14 cellular contexts compared by ENCODE assay signal in the genomic region with DNA sequence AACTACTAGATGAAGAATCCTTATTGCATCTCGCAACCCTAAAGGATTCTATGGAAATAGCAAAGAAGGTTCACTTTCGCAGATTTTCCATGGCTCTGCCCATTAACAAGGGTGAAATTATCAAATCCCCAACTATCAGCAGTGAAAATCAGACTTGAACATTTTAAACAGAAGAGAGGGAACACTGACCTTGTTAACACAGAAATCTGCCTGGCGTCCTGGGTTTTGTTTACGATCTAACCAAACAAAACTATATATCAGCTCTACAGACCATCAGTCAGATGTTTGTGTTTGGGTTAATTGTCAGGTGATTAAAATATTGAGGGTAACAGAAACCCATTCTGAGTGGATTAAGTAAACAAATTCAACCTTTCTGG. TPM values are rescaled to one million over a fixed set of nuclear protein-coding genes. Genes with fewer than 3 reads are reported as not detected.
A peak's percentile ranks its signal among the peaks of the same experiment; 100 is the strongest.
DNase-seq lines count a peak whose midpoint lies in the region; ATAC-seq and TF ChIP-seq lines count a peak whose summit lies in the region.
"Had no signal": no experiment of that assay in that cellular context is flagged by ENCODE, and none has a peak within 500 bp of the region (broad histone marks: within the 10 kb centered on the region; RNA-seq: fewer than 3 reads in every experiment).

No MANE protein-coding gene starts in this region.

- no peak overlapping the region for H4K91ac ChIP-seq in trophoblast cell (ENCODE audit: low read depth, low read length)

- H3K9me3 ChIP-seq in hepatocyte (ENCODE audit: low read depth) (no peaks in the 10 kb centered on the region), trophoblast cell (ENCODE audit: insufficient read depth, low read depth, low read length) (no peaks in the 10 kb centered on the region)
- H3K9me3 ChIP-seq: BE2C, pancreas, upper lobe of left lung had no signal

- H3K79me2 ChIP-seq in hepatocyte: peaks cover 47% of the 10 kb centered on the region
- H3K79me2 ChIP-seq in trophoblast cell (ENCODE audit: control insufficient read depth, insufficient read depth, low read length, poor library complexity): peaks cover 15% of the 10 kb centered on the region

- H3K4me3 ChIP-seq in hepatocyte: peak overlapping the region; percentile 11
- no peak overlapping the region for H3K4me3 ChIP-seq in trophoblast cell (ENCODE audit: low read depth, low read length)

- TF ChIP-seq CTCF in hepatocyte (IDR thresholded peaks at IDR 0.05; ENCODE audit: poor library complexity): no peak

- H3K4me2 ChIP-seq in hepatocyte (peak overlapping the region; percentile 91), trophoblast cell (ENCODE audit: low read length) (peak overlapping the region; percentile 63)

- no peak for ATAC-seq in HG02870 (IDR thresholded peaks at IDR 0.05; ENCODE audit: unreplicated experiment)

- no peak overlapping the region for H3K4ac ChIP-seq in trophoblast cell (ENCODE audit: low read depth, low read length)

- peaks cover 6% of the 10 kb centered on the region for H4K20me1 ChIP-seq in hepatocyte (ENCODE audit: insufficient read depth, poor library complexity, severe bottlenecking)

- H3K79me1 ChIP-seq in trophoblast cell (ENCODE audit: low read length): peaks cover 15% of the 10 kb centered on the region

- H2AFZ ChIP-seq in hepatocyte (no peak overlapping the region), trophoblast cell (ENCODE audit: insufficient read depth, low read length, poor library complexity) (no peak overlapping the region)

- H3K14ac ChIP-seq in trophoblast cell (ENCODE audit: low read length): no peak overlapping the region

- no peak overlapping the region for H2BK12ac ChIP-seq in trophoblast cell (ENCODE audit: low read length)

- no peak overlapping the region for H2AK5ac ChIP-seq in trophoblast cell (ENCODE audit: low read length)

- no peak overlapping the region for H3K18ac ChIP-seq in trophoblast cell (ENCODE audit: low read length)

- no peak overlapping the region for H4K12ac ChIP-seq in trophoblast cell (ENCODE audit: low read depth, low read length)

- no peak overlapping the region for H4K8ac ChIP-seq in trophoblast cell (ENCODE audit: low read depth, low read length)

- no peak overlapping the region for H3K9ac ChIP-seq in trophoblast cell (ENCODE audit: low read length)

- peak; percentile 40 for DNase-seq in H4 (ENCODE audit: low spot score)
- DNase-seq in hepatocyte (ENCODE audit: low spot score): no peak
- no peak for DNase-seq in trophoblast cell
- DNase-seq in NCI-H2029 (lab: John Stamatoyannopoulos, UW): no peak
- DNase-seq in UCSD-AML1 (lab: John Stamatoyannopoulos, UW; ENCODE audit: unreplicated experiment): no peak
- DNase-seq in stimulated activated CD4-positive, alpha-beta T cell treated with anti-CD3 and anti-CD28 coated beads, Interleukin-2, amount 100 ng/mL, for 24 hours: no peak
- DNase-seq: activated naive CD4-positive, alpha-beta T cell; BE2C; mammary epithelial cell; MV-4-11 had no signal

- H3K27ac ChIP-seq in angular gyrus (ENCODE audit: low read depth, low read length) (peak overlapping the region; percentile 59), hepatocyte (peak overlapping the region; percentile 27), trophoblast cell (ENCODE audit: low read depth, low read length) (no peak overlapping the region)

- no peaks in the 10 kb centered on the region for H3K9me2 ChIP-seq in hepatocyte (replicated peaks; ENCODE audit: insufficient read depth)

- H3K27me3 ChIP-seq in hepatocyte (peaks cover 20% of the 10 kb centered on the region), trophoblast cell (ENCODE audit: insufficient read depth, low read length) (no peaks in the 10 kb centered on the region)
- H3K27me3 ChIP-seq: pancreas had no signal

- H2BK120ac ChIP-seq in trophoblast cell (ENCODE audit: insufficient read depth, low read length, poor library complexity): no peak overlapping the region

- H3K4me1 ChIP-seq in hepatocyte (ENCODE audit: insufficient read depth): peaks cover 6% of the 10 kb centered on the region
- peaks cover 0 to 7% of the 10 kb centered on the region in 2 experiments for H3K4me1 ChIP-seq in trophoblast cell (ENCODE audit: control insufficient read depth in 1 of 2, insufficient read depth in 2 of 2, low read length in 2 of 2)
- H3K4me1 ChIP-seq: BE2C had no signal

- 51% methylated on average over 4 of the region's 4 CpGs for WGBS in hepatocyte (ENCODE audit: low lambda C conversion rate, missing lambda C conversion rate)
- no CpG with 5 or more reads among the region's 4 CpGs for WGBS in trophoblast cell (ENCODE audit: extremely low coverage, insufficient coverage, insufficient read length)

- no peak overlapping the region for H2BK5ac ChIP-seq in trophoblast cell (ENCODE audit: low read depth, low read length, poor library complexity)

- no peaks in the 10 kb centered on the region for H3K36me3 ChIP-seq in hepatocyte (replicated peaks; ENCODE audit: insufficient read depth, low read depth)
- no peaks in the 10 kb centered on the region for H3K36me3 ChIP-seq in trophoblast cell (ENCODE audit: control insufficient read depth in 1 of 2, insufficient read depth in 2 of 2, low read length in 2 of 2)
- H3K36me3 ChIP-seq: BE2C, pancreas, upper lobe of left lung had no signal

- H3K23ac ChIP-seq in trophoblast cell (ENCODE audit: low read length): no peak overlapping the region

RNA-seq across cellular contexts. Expression of gene CTTNBP2, which starts 1.9 kb away (rescaled TPM):
- total RNA-seq in H4 (2014; rRNA removed; shearing (Covaris generic)): 2.4 and 4.8 TPM in 2 replicates
- total RNA-seq in hepatocyte: 10.9 and 14.5 TPM in 2 replicates
- 7.9 and 9.1 TPM in 2 replicates for polyA plus RNA-seq in hepatocyte
- 26.9 and 27.7 TPM in 2 replicates for polyA plus RNA-seq in trophoblast cell (2013)
